Comparison of ENCODE assay signal across 8 cellular contexts in genomic region chr2:42494434-42495233, GRCh38. TPM values are rescaled to one million over a fixed set of nuclear protein-coding genes. Genes with fewer than 3 reads are reported as not detected.
DNase-seq lines count a peak whose midpoint lies in the region; ATAC-seq and TF ChIP-seq lines count a peak whose summit lies in the region.

No MANE protein-coding gene starts in this region.

- peaks cover 9% of the 10 kb centered on the region for H3K4me1 Mint-ChIP-seq in activated T-helper 1 cell treated with anti-CD3 and anti-CD28 coated beads, Interleukin-12 subunit alpha, Interleukin-12 subunit beta, Interleukin-2, Interleukin-4 antibody, amounts not matched to agents 30 ng/mL and 10 ng/mL and 1 ng/mL, durations not matched to agents 14 hours and 24 hours and 36 hours (ENCODE audit: low read depth)
- peaks cover 8% of the 10 kb centered on the region for H3K4me1 Mint-ChIP-seq in neural crest cell
- H3K4me1 Mint-ChIP-seq in stimulated activated naive CD8-positive, alpha-beta T cell treated with anti-CD3 and anti-CD28 coated beads, Interleukin-15, Interleukin-2, amounts not matched to agents 100 ng/mL and 50 ng/mL, for 24 hours (ENCODE audit: low read depth), result peaks cover 15% of the 10 kb centered on the region

- H3K9ac ChIP-seq in Karpas-422 (ENCODE audit: low read length), result peak overlapping the region; percentile 63

- DNase-seq in DMS153 (lab: John Stamatoyannopoulos, UW), result peak; percentile 94
- peak; percentile 90 for DNase-seq in Karpas-422
- DNase-seq in Peyer's patch, result peak; percentile 53 to 89 (median 80)
- DNase-seq in activated T-helper 1 cell treated with anti-CD3 and anti-CD28 coated beads, Interleukin-12 subunit alpha, Interleukin-12 subunit beta, Interleukin-2, Interleukin-4 antibody, amounts not matched to agents 30 ng/mL and 10 ng/mL and 1 ng/mL, durations not matched to agents 14 hours and 24 hours and 36 hours (ENCODE audit: low spot score), result peak; percentile 57
- DNase-seq in fibroblast of the aortic adventitia (ENCODE audit: low read depth), result peak; percentile 80
- peak; percentile 77 for DNase-seq in neural crest cell (ENCODE audit: low read depth, low spot score)

- peak overlapping the region; percentile 67 for H3K4me3 ChIP-seq in Karpas-422 (ENCODE audit: low read length)
- H3K4me3 ChIP-seq in Peyer's patch, result peak overlapping the region; percentile 45 to 74 (median 64)
- peak overlapping the region; percentile 56 for H3K4me3 ChIP-seq in fibroblast of the aortic adventitia (ENCODE audit: low read depth, low read length)

- no peaks in the 10 kb centered on the region for H4K20me1 ChIP-seq in Karpas-422 (ENCODE audit: insufficient read depth, low read depth, low read length)

- H3K36me3 Mint-ChIP-seq in activated T-helper 1 cell treated with anti-CD3 and anti-CD28 coated beads, Interleukin-12 subunit alpha, Interleukin-12 subunit beta, Interleukin-2, Interleukin-4 antibody, amounts not matched to agents 30 ng/mL and 10 ng/mL and 1 ng/mL, durations not matched to agents 14 hours and 24 hours and 36 hours (ENCODE audit: low read depth), result peaks cover 2% of the 10 kb centered on the region
- H3K36me3 Mint-ChIP-seq in neural crest cell (ENCODE audit: low read depth), result no peaks in the 10 kb centered on the region
- peaks cover 3% of the 10 kb centered on the region for H3K36me3 Mint-ChIP-seq in stimulated activated naive CD8-positive, alpha-beta T cell treated with anti-CD3 and anti-CD28 coated beads, Interleukin-15, Interleukin-2, amounts not matched to agents 100 ng/mL and 50 ng/mL, for 24 hours (ENCODE audit: low read depth)

- peaks cover 39% of the 10 kb centered on the region for H3K27me3 Mint-ChIP-seq in activated T-helper 1 cell treated with anti-CD3 and anti-CD28 coated beads, Interleukin-12 subunit alpha, Interleukin-12 subunit beta, Interleukin-2, Interleukin-4 antibody, amounts not matched to agents 30 ng/mL and 10 ng/mL and 1 ng/mL, durations not matched to agents 14 hours and 24 hours and 36 hours (ENCODE audit: insufficient read depth)
- H3K27me3 Mint-ChIP-seq in neural crest cell (ENCODE audit: low read depth), result peaks cover 58% of the 10 kb centered on the region
- H3K27me3 Mint-ChIP-seq in stimulated activated naive CD8-positive, alpha-beta T cell treated with anti-CD3 and anti-CD28 coated beads, Interleukin-15, Interleukin-2, amounts not matched to agents 100 ng/mL and 50 ng/mL, for 24 hours, result peaks cover 19% of the 10 kb centered on the region

- peak overlapping the region; percentile 89 for H3K4me2 ChIP-seq in Karpas-422 (ENCODE audit: low read depth, low read length, poor library complexity, severe bottlenecking)

- no peaks in the 10 kb centered on the region for H3K9me3 ChIP-seq in Karpas-422 (ENCODE audit: low read length)
- peaks cover 0 to 7% (median 0%) of the 10 kb centered on the region in 4 donors for H3K9me3 ChIP-seq in Peyer's patch

- H3K36me3 ChIP-seq in Karpas-422 (ENCODE audit: insufficient read depth, low read length) (no peaks in the 10 kb centered on the region), Peyer's patch (no peaks in the 10 kb centered on the region)

- no peaks in the 10 kb centered on the region for H3K79me2 ChIP-seq in Karpas-422 (ENCODE audit: low read length)

- peak overlapping the region; percentile 98 for H2AFZ ChIP-seq in Karpas-422 (ENCODE audit: low read length)

- no peaks in the 10 kb centered on the region for H3K9me3 Mint-ChIP-seq in activated T-helper 1 cell treated with anti-CD3 and anti-CD28 coated beads, Interleukin-12 subunit alpha, Interleukin-12 subunit beta, Interleukin-2, Interleukin-4 antibody, amounts not matched to agents 30 ng/mL and 10 ng/mL and 1 ng/mL, durations not matched to agents 14 hours and 24 hours and 36 hours
- no peaks in the 10 kb centered on the region for H3K9me3 Mint-ChIP-seq in neural crest cell
- H3K9me3 Mint-ChIP-seq in stimulated activated naive CD8-positive, alpha-beta T cell treated with anti-CD3 and anti-CD28 coated beads, Interleukin-15, Interleukin-2, amounts not matched to agents 100 ng/mL and 50 ng/mL, for 24 hours, result no peaks in the 10 kb centered on the region

- peak overlapping the region; percentile 89 for H3K4me3 Mint-ChIP-seq in activated T-helper 1 cell treated with anti-CD3 and anti-CD28 coated beads, Interleukin-12 subunit alpha, Interleukin-12 subunit beta, Interleukin-2, Interleukin-4 antibody, amounts not matched to agents 30 ng/mL and 10 ng/mL and 1 ng/mL, durations not matched to agents 14 hours and 24 hours and 36 hours
- H3K4me3 Mint-ChIP-seq in neural crest cell, result peak overlapping the region; percentile 91
- H3K4me3 Mint-ChIP-seq in stimulated activated naive CD8-positive, alpha-beta T cell treated with anti-CD3 and anti-CD28 coated beads, Interleukin-15, Interleukin-2, amounts not matched to agents 100 ng/mL and 50 ng/mL, for 24 hours, result peak overlapping the region; percentile 86

- H3K27ac ChIP-seq in Karpas-422 (ENCODE audit: low read length) (no peak overlapping the region), Peyer's patch (peak overlapping the region in 3 of 4 donors; percentile 2 to 39 (median 14))

- H3K9me2 ChIP-seq in Karpas-422 (replicated peaks; ENCODE audit: insufficient read depth, low read length), result no peaks in the 10 kb centered on the region

- TF ChIP-seq CTCF in Peyer's patch (IDR thresholded peaks at IDR 0.05) (peak; percentile 67 to 87 (median 76)), fibroblast of the aortic adventitia (IDR thresholded peaks at IDR 0.05; ENCODE audit: insufficient read depth, low read length) (peak; percentile 89), neural crest cell (conservative IDR thresholded peaks at IDR 0.05) (peak; percentile 97)

- H3K27me3 ChIP-seq in Karpas-422 (ENCODE audit: low read length), result no peaks in the 10 kb centered on the region
- H3K27me3 ChIP-seq in Peyer's patch, result peaks cover 0 to 11% of the 10 kb centered on the region in 2 donors

- ATAC-seq in GM21723 (IDR thresholded peaks at IDR 0.05; ENCODE audit: unreplicated experiment), result peak; percentile 64

- peak overlapping the region; percentile 82 for H3K27ac Mint-ChIP-seq in activated T-helper 1 cell treated with anti-CD3 and anti-CD28 coated beads, Interleukin-12 subunit alpha, Interleukin-12 subunit beta, Interleukin-2, Interleukin-4 antibody, amounts not matched to agents 30 ng/mL and 10 ng/mL and 1 ng/mL, durations not matched to agents 14 hours and 24 hours and 36 hours
- no peak overlapping the region for H3K27ac Mint-ChIP-seq in neural crest cell (ENCODE audit: unreplicated experiment)
- peak overlapping the region; percentile 91 for H3K27ac Mint-ChIP-seq in stimulated activated naive CD8-positive, alpha-beta T cell treated with anti-CD3 and anti-CD28 coated beads, Interleukin-15, Interleukin-2, amounts not matched to agents 100 ng/mL and 50 ng/mL, for 24 hours

- intact Hi-C loops in activated T-helper 1 cell treated with anti-CD3 and anti-CD28 coated beads, Interleukin-12 subunit alpha, Interleukin-12 subunit beta, Interleukin-2, Interleukin-4 antibody, amounts not matched to agents 30 ng/mL and 10 ng/mL and 1 ng/mL, durations not matched to agents 14 hours and 24 hours and 36 hours (cut with micrococcal nuclease), result loop anchor here (1.0 to 5.0 kb wide), 7 partner anchors 72 to 397 kb away; partner anchors contain the start of genes COX7A2L, HAAO and MTA3

- no peak for TF ChIP-seq POLR2A in Peyer's patch (IDR thresholded peaks at IDR 0.05)

- H3K4me1 ChIP-seq in Karpas-422 (ENCODE audit: low read length), result peaks cover 19% of the 10 kb centered on the region
- H3K4me1 ChIP-seq in Peyer's patch, result peaks cover 0 to 14% (median 5%) of the 10 kb centered on the region in 4 donors

RNA-seq across cellular contexts. Expression of gene KCNG3, which starts 0.9 kb away (rescaled TPM):
- not detected in 2 replicates for total RNA-seq in Karpas-422 (2014; rRNA removed; shearing (Covaris generic); ENCODE audit: low replicate concordance)
- total RNA-seq in Peyer's patch (1 to 10 TPM in 1 of 4 donors, under 1 TPM in 3; 0.27 to 1.1 (median 0.74) TPM), fibroblast of the aortic adventitia (ENCODE audit: low replicate concordance) (under 0.01 TPM in 1 of 2 replicates, not detected in the other), neural crest cell (0.07 TPM in 1 of 2 replicates, not detected in the other)
- total RNA-seq in activated T-helper 1 cell treated with anti-CD3 and anti-CD28 coated beads, Interleukin-12 subunit alpha, Interleukin-12 subunit beta, Interleukin-2, Interleukin-4 antibody, amounts not matched to agents 30 ng/mL and 10 ng/mL and 1 ng/mL, durations not matched to agents 14 hours and 24 hours and 36 hours, result 0.10 and 0.12 TPM in 2 replicates
